In genomic region chr17:70437656-70438055, GRCh38 we compare ENCODE assay signal across 30 cellular contexts.
"Had no signal": no experiment of that assay in that cellular context is flagged by ENCODE, and none has a peak within 500 bp of the region (broad histone marks: within the 10 kb centered on the region; RNA-seq: fewer than 3 reads in every experiment).

No MANE protein-coding gene starts in this region.

- H3K27ac Mint-ChIP-seq: immature natural killer cell; naive thymus-derived CD4-positive, alpha-beta T cell; natural killer cell treated with Interleukin-12 subunit alpha and Interleukin-12 subunit beta and Interleukin-15 and Interleukin-18, amount 100 ng/mL, for 72 hours; stimulated activated effector memory CD8-positive, alpha-beta T cell treated with anti-CD3 and anti-CD28 coated beads, Interleukin-12 subunit alpha, Interleukin-12 subunit beta, amount 100 ng/mL, for 72 hours; stimulated activated naive CD8-positive, alpha-beta T cell treated with anti-CD3 and anti-CD28 coated beads, Interleukin-15, Interleukin-2, amounts not matched to agents 100 ng/mL and 50 ng/mL, for 24 hours; type B pancreatic cell had no signal

- H3K4me3 ChIP-seq: left lung, lower lobe of right lung, mucosa of descending colon, ovary, prostate gland, sigmoid colon, spleen, suprapubic skin, thoracic aorta, tibial artery, vagina had no signal

- H3K36me3 ChIP-seq: left lung, lower lobe of right lung, ovary, prostate gland, sigmoid colon, spleen, suprapubic skin, thoracic aorta, tibial artery, vagina had no signal

- H3K36me3 Mint-ChIP-seq: immature natural killer cell; naive thymus-derived CD4-positive, alpha-beta T cell; natural killer cell treated with Interleukin-12 subunit alpha and Interleukin-12 subunit beta and Interleukin-15 and Interleukin-18, amount 100 ng/mL, for 72 hours; stimulated activated effector memory CD8-positive, alpha-beta T cell treated with anti-CD3 and anti-CD28 coated beads, Interleukin-12 subunit alpha, Interleukin-12 subunit beta, amount 100 ng/mL, for 72 hours; type B pancreatic cell had no signal

- DNase-seq: hypothalamus; immature natural killer cell; kidney; left colon; left lung; lower lobe of right lung; mammary epithelial cell; mesendoderm; midbrain; mucosa of descending colon; naive thymus-derived CD4-positive, alpha-beta T cell; ovary; posterior cingulate gyrus; retina; right cardiac atrium; sigmoid colon; small intestine; spleen; stimulated activated CD4-positive, alpha-beta T cell treated with anti-CD3 and anti-CD28 coated beads, Interleukin-4, amount 100 ng/mL, for 24 hours; stimulated activated naive CD4-positive, alpha-beta T cell; tibial artery had no signal

- H3K27me3 ChIP-seq: left lung, ovary, sigmoid colon, spleen, suprapubic skin, tibial artery, vagina had no signal

- H3K9me3 ChIP-seq: left lung, lower lobe of right lung, mucosa of descending colon, ovary, prostate gland, sigmoid colon, spleen, suprapubic skin, thoracic aorta, tibial artery, vagina had no signal

- H3K27ac ChIP-seq: left lung, lower lobe of right lung, ovary, prostate gland, sigmoid colon, spleen, suprapubic skin, thoracic aorta, tibial artery, vagina had no signal

- H3K27me3 Mint-ChIP-seq: natural killer cell treated with Interleukin-12 subunit alpha and Interleukin-12 subunit beta and Interleukin-15 and Interleukin-18, amount 100 ng/mL, for 72 hours; stimulated activated naive CD8-positive, alpha-beta T cell treated with anti-CD3 and anti-CD28 coated beads, Interleukin-15, Interleukin-2, amounts not matched to agents 100 ng/mL and 50 ng/mL, for 24 hours; type B pancreatic cell had no signal

- H3K4me1 ChIP-seq: left lung, lower lobe of right lung, prostate gland, sigmoid colon, spleen, suprapubic skin, tibial artery, vagina had no signal

- H3K9me3 Mint-ChIP-seq: stimulated activated effector memory CD8-positive, alpha-beta T cell treated with anti-CD3 and anti-CD28 coated beads, Interleukin-12 subunit alpha, Interleukin-12 subunit beta, amount 100 ng/mL, for 72 hours had no signal

- FAIRE-seq: islet of Langerhans, kidney, small intestine had no signal

- H3K4me3 Mint-ChIP-seq: immature natural killer cell; naive thymus-derived CD4-positive, alpha-beta T cell; natural killer cell treated with Interleukin-12 subunit alpha and Interleukin-12 subunit beta and Interleukin-15 and Interleukin-18, amount 100 ng/mL, for 72 hours; stimulated activated effector memory CD8-positive, alpha-beta T cell treated with anti-CD3 and anti-CD28 coated beads, Interleukin-12 subunit alpha, Interleukin-12 subunit beta, amount 100 ng/mL, for 72 hours; stimulated activated naive CD8-positive, alpha-beta T cell treated with anti-CD3 and anti-CD28 coated beads, Interleukin-15, Interleukin-2, amounts not matched to agents 100 ng/mL and 50 ng/mL, for 24 hours; type B pancreatic cell had no signal

- H3K4me1 Mint-ChIP-seq: immature natural killer cell; naive thymus-derived CD4-positive, alpha-beta T cell; stimulated activated effector memory CD8-positive, alpha-beta T cell treated with anti-CD3 and anti-CD28 coated beads, Interleukin-12 subunit alpha, Interleukin-12 subunit beta, amount 100 ng/mL, for 72 hours had no signal

- ATAC-seq: left colon; left lung; lower lobe of right lung; mucosa of descending colon; naive thymus-derived CD4-positive, alpha-beta T cell; natural killer cell treated with Interleukin-12 subunit alpha and Interleukin-12 subunit beta and Interleukin-15 and Interleukin-18, amount 100 ng/mL, for 72 hours; right cardiac atrium; stimulated activated effector memory CD8-positive, alpha-beta T cell treated with anti-CD3 and anti-CD28 coated beads, Interleukin-12 subunit alpha, Interleukin-12 subunit beta, amount 100 ng/mL, for 72 hours had no signal
